ENCODE assay signal across 16 cellular contexts in the genomic region with DNA sequence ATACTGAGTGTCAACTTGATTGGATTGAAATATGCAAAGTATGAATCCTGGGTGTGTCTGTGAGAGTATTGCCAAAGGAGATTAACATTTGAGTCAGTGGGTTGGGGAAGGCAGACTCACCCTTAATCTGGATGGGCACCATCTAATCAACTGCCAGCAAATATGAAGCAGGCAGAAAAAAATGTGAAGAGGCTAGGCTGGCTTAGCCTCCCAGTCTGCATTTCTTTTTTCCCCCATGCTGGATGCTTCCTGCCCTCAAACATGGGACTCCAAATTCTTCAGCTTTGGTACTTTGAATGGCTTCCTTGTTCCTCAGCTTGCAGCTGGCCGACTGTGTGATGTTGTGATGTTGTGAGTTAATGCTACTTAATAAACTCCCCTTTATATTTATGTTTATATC.
"Had no signal": no experiment of that assay in that cellular context is flagged by ENCODE, and none has a peak within 500 bp of the region (broad histone marks: within the 10 kb centered on the region; RNA-seq: fewer than 3 reads in every experiment).

No MANE protein-coding gene starts in this region.

- H3K4me1 Mint-ChIP-seq: activated CD4-positive, alpha-beta T cell treated with anti-CD3 and anti-CD28 coated beads, Interleukin-2, amount 10 ng/mL, durations not matched to agents 24 days and 14 days; immature natural killer cell; natural killer cell had no signal

- H3K4me3 Mint-ChIP-seq: activated CD4-positive, alpha-beta T cell treated with anti-CD3 and anti-CD28 coated beads, Interleukin-2, amount 10 ng/mL, durations not matched to agents 24 days and 14 days; activated T-helper 1 cell treated with anti-CD3 and anti-CD28 coated beads, Interleukin-12 subunit alpha, Interleukin-12 subunit beta, Interleukin-2, Interleukin-4 antibody, amounts not matched to agents 30 ng/mL and 10 ng/mL and 1 ng/mL, durations not matched to agents 14 hours and 24 hours and 36 hours; dendritic cell treated with granulocyte-macrophage colony-stimulating factor and Interleukin-4, amounts not matched to agents 40 ng/mL and 50 ng/mL, for 4 days; immature natural killer cell; natural killer cell; stimulated activated naive CD8-positive, alpha-beta T cell treated with anti-CD3 and anti-CD28 coated beads, Interleukin-15, Interleukin-2, amounts not matched to agents 100 ng/mL and 50 ng/mL, for 24 hours; T-helper 1 cell treated with Interleukin-12 subunit alpha and Interleukin-12 subunit beta and Interleukin-4 antibody, amounts not matched to agents 30 μg/mL and 1 μg/mL, for 36 hours; WTC11 had no signal

- H3K4me1 ChIP-seq: body of pancreas, upper lobe of left lung had no signal

- H3K36me3 ChIP-seq: upper lobe of left lung had no signal

- ATAC-seq: body of pancreas, left colon, natural killer cell, WTC11 had no signal

- H3K4me3 ChIP-seq: body of pancreas, lung, upper lobe of left lung had no signal

- H3K27me3 ChIP-seq: body of pancreas, upper lobe of left lung had no signal

- H3K9me3 ChIP-seq: body of pancreas, upper lobe of left lung had no signal

- DNase-seq: activated CD4-positive, alpha-beta T cell treated with anti-CD3 and anti-CD28 coated beads, Interleukin-2, amount 10 ng/mL, durations not matched to agents 24 days and 14 days; activated naive CD4-positive, alpha-beta T cell treated with Interleukin-2 at 50 U/mL for 16 hours; body of pancreas; glutamatergic neuron; immature natural killer cell; left colon; natural killer cell; stimulated activated CD4-positive, alpha-beta T cell treated with anti-CD3 and anti-CD28 coated beads, Interleukin-2, amount 100 ng/mL, for 48 hours; stimulated activated CD8-positive, alpha-beta memory T cell treated with anti-CD3 and anti-CD28 coated beads, Interleukin-4, amount 100 ng/mL, for 48 hours; upper lobe of left lung had no signal

- H3K36me3 Mint-ChIP-seq: natural killer cell, WTC11 had no signal

- H3K27ac ChIP-seq: body of pancreas, upper lobe of left lung had no signal

- H3K27ac Mint-ChIP-seq: activated CD4-positive, alpha-beta T cell treated with anti-CD3 and anti-CD28 coated beads, Interleukin-2, amount 10 ng/mL, durations not matched to agents 24 days and 14 days; activated T-helper 1 cell treated with anti-CD3 and anti-CD28 coated beads, Interleukin-12 subunit alpha, Interleukin-12 subunit beta, Interleukin-2, Interleukin-4 antibody, amounts not matched to agents 30 ng/mL and 10 ng/mL and 1 ng/mL, durations not matched to agents 14 hours and 24 hours and 36 hours; dendritic cell treated with granulocyte-macrophage colony-stimulating factor and Interleukin-4, amounts not matched to agents 40 ng/mL and 50 ng/mL, for 4 days; immature natural killer cell; natural killer cell; stimulated activated naive CD8-positive, alpha-beta T cell treated with anti-CD3 and anti-CD28 coated beads, Interleukin-15, Interleukin-2, amounts not matched to agents 100 ng/mL and 50 ng/mL, for 24 hours; T-helper 1 cell treated with Interleukin-12 subunit alpha and Interleukin-12 subunit beta and Interleukin-4 antibody, amounts not matched to agents 30 μg/mL and 1 μg/mL, for 36 hours; WTC11 had no signal

- H3K27me3 Mint-ChIP-seq: activated CD4-positive, alpha-beta T cell treated with anti-CD3 and anti-CD28 coated beads, Interleukin-2, amount 10 ng/mL, durations not matched to agents 24 days and 14 days; dendritic cell treated with granulocyte-macrophage colony-stimulating factor and Interleukin-4, amounts not matched to agents 40 ng/mL and 50 ng/mL, for 4 days; stimulated activated naive CD8-positive, alpha-beta T cell treated with anti-CD3 and anti-CD28 coated beads, Interleukin-15, Interleukin-2, amounts not matched to agents 100 ng/mL and 50 ng/mL, for 24 hours had no signal

- H3K9me3 Mint-ChIP-seq: activated CD4-positive, alpha-beta T cell treated with anti-CD3 and anti-CD28 coated beads, Interleukin-2, amount 10 ng/mL, durations not matched to agents 24 days and 14 days; activated T-helper 1 cell treated with anti-CD3 and anti-CD28 coated beads, Interleukin-12 subunit alpha, Interleukin-12 subunit beta, Interleukin-2, Interleukin-4 antibody, amounts not matched to agents 30 ng/mL and 10 ng/mL and 1 ng/mL, durations not matched to agents 14 hours and 24 hours and 36 hours; T-helper 1 cell treated with Interleukin-12 subunit alpha and Interleukin-12 subunit beta and Interleukin-4 antibody, amounts not matched to agents 30 μg/mL and 1 μg/mL, for 36 hours had no signal
